In genomic region chr4:138161351-138161750, GRCh38 we compare ENCODE assay signal across 3 cellular contexts.
TF ChIP-seq lines count a peak whose summit lies in the region.

No MANE protein-coding gene starts in this region.

TF ChIP-seq in IMR-90, 13 proteins besides CTCF, POLR2A, EP300 and RAD21:
- TF ChIP-seq MAZ (IDR thresholded peaks at IDR 0.05; ENCODE audit: borderline replicate concordance, low read depth, low read length) (no peak), NFE2L2 (IDR thresholded peaks at IDR 0.05; ENCODE audit: low read depth, low read length) (no peak), USF2 (IDR thresholded peaks at IDR 0.05; ENCODE audit: low read depth, low read length) (no peak), RCOR1 (IDR thresholded peaks at IDR 0.05; ENCODE audit: insufficient replicate concordance, low read length) (no peak), MAFK (IDR thresholded peaks at IDR 0.05; ENCODE audit: low read depth, low read length) (no peak), SMC3 (IDR thresholded peaks at IDR 0.05; ENCODE audit: low read depth, low read length) (no peak), FOS (IDR thresholded peaks at IDR 0.05; ENCODE audit: low read depth, low read length) (no peak), RFX5 (IDR thresholded peaks at IDR 0.05; ENCODE audit: low read depth, low read length) (no peak), BHLHE40 (IDR thresholded peaks at IDR 0.05; ENCODE audit: low read depth, low read length) (no peak), MXI1 (IDR thresholded peaks at IDR 0.05; ENCODE audit: borderline replicate concordance, low read depth, low read length) (no peak), CEBPB (IDR thresholded peaks at IDR 0.05; ENCODE audit: low read depth, low read length) (no peak), CHD1 (IDR thresholded peaks at IDR 0.05; ENCODE audit: low read depth, low read length) (no peak)
- TF ChIP-seq, protein P1, sequence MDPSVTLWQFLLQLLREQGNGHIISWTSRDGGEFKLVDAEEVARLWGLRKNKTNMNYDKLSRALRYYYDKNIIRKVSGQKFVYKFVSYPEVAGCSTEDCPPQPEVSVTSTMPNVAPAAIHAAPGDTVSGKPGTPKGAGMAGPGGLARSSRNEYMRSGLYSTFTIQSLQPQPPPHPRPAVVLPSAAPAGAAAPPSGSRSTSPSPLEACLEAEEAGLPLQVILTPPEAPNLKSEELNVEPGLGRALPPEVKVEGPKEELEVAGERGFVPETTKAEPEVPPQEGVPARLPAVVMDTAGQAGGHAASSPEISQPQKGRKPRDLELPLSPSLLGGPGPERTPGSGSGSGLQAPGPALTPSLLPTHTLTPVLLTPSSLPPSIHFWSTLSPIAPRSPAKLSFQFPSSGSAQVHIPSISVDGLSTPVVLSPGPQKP (IDR thresholded peaks at IDR 0.05; ENCODE audit: borderline replicate concordance, low read depth, low read length): no peak

TF ChIP-seq in WTC11, 78 proteins besides CTCF, POLR2A, EP300 and RAD21:
- TF ChIP-seq, protein P2, sequence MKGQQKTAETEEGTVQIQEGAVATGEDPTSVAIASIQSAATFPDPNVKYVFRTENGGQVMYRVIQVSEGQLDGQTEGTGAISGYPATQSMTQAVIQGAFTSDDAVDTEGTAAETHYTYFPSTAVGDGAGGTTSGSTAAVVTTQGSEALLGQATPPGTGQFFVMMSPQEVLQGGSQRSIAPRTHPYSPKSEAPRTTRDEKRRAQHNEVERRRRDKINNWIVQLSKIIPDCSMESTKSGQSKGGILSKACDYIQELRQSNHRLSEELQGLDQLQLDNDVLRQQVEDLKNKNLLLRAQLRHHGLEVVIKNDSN (CRISPR knock-in tag; IDR thresholded peaks at IDR 0.05): no peak
- no peak for TF ChIP-seq NR1H2 (CRISPR knock-in tag; IDR thresholded peaks at IDR 0.05)

TF ChIP-seq in HepG2, 621 proteins besides CTCF, POLR2A, EP300 and RAD21:
- TF ChIP-seq, protein P3, sequence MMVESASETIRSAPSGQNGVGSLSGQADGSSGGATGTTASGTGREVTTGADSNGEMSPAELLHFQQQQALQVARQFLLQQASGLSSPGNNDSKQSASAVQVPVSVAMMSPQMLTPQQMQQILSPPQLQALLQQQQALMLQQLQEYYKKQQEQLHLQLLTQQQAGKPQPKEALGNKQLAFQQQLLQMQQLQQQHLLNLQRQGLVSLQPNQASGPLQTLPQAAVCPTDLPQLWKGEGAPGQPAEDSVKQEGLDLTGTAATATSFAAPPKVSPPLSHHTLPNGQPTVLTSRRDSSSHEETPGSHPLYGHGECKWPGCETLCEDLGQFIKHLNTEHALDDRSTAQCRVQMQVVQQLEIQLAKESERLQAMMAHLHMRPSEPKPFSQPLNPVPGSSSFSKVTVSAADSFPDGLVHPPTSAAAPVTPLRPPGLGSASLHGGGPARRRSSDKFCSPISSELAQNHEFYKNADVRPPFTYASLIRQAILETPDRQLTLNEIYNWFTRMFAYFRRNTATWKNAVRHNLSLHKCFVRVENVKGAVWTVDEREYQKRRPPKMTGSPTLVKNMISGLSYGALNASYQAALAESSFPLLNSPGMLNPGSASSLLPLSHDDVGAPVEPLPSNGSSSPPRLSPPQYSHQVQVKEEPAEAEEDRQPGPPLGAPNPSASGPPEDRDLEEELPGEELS (CRISPR knock-in tag; IDR thresholded peaks at IDR 0.05): no peak
- TF ChIP-seq POLR2G (IDR thresholded peaks at IDR 0.05; ENCODE audit: low read depth, low read length) (0 out of 2 replicates have a peak, but pooled peaks have one; percentile 41), HNF4A (CRISPR knock-in tag; IDR thresholded peaks at IDR 0.05) (peak; percentile 27; the same call in 1 of the 2 replicates), PAF1 (CRISPR knock-in tag; IDR thresholded peaks at IDR 0.05) (0 out of 2 replicates have a peak, but pooled peaks have one; percentile 71), RBM22 (optimal IDR thresholded peaks at IDR 0.05; ENCODE audit: low read length) (peak; percentile 91), SSRP1 (CRISPR knock-in tag; IDR thresholded peaks at IDR 0.05) (peak; percentile 55; the same call in 1 of the 2 replicates), ZNF574 (CRISPR knock-in tag; IDR thresholded peaks at IDR 0.05) (no peak), CEBPG (CRISPR knock-in tag; IDR thresholded peaks at IDR 0.05) (peak; percentile 30; the same call in 1 of the 2 replicates)
- TF ChIP-seq, protein P4, sequence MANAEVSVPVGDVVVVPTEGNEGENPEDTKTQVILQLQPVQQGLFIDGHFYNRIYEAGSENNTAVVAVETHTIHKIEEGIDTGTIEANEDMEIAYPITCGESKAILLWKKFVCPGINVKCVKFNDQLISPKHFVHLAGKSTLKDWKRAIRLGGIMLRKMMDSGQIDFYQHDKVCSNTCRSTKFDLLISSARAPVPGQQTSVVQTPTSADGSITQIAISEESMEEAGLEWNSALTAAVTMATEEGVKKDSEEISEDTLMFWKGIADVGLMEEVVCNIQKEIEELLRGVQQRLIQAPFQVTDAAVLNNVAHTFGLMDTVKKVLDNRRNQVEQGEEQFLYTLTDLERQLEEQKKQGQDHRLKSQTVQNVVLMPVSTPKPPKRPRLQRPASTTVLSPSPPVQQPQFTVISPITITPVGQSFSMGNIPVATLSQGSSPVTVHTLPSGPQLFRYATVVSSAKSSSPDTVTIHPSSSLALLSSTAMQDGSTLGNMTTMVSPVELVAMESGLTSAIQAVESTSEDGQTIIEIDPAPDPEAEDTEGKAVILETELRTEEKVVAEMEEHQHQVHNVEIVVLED (CRISPR knock-in tag; IDR thresholded peaks at IDR 0.05; ENCODE audit: borderline replicate concordance): no peak
TF ChIP-seq in HepG2: peak in this region for 6.
